In genomic region chr2:234121999-234122398, GRCh38 we compare ENCODE assay signal across 21 cellular contexts.
DNase-seq lines count a peak whose midpoint lies in the region; ATAC-seq, FAIRE-seq and TF ChIP-seq lines count a peak whose summit lies in the region.
"Had no signal": no experiment of that assay in that cellular context is flagged by ENCODE, and none has a peak within 500 bp of the region (broad histone marks: within the 10 kb centered on the region; RNA-seq: fewer than 3 reads in every experiment).

No MANE protein-coding gene starts in this region.

- no peaks in the 10 kb centered on the region for H3K9me2 ChIP-seq in hepatocyte (replicated peaks; ENCODE audit: insufficient read depth)

- H3K4me2 ChIP-seq in HepG2 (ENCODE audit: low read depth, low read length) (no peak overlapping the region), hepatocyte (no peak overlapping the region)
- H3K4me2 ChIP-seq: A549 had no signal

- intact Hi-C loops in HepG2 (cut with micrococcal nuclease; ENCODE audit: unreplicated experiment): no loop called here
- intact Hi-C loops in right lobe of liver (cut with DNase I): no loop called here

- H4K20me1 ChIP-seq in HepG2 (ENCODE audit: insufficient read depth, low read length) (no peaks in the 10 kb centered on the region), hepatocyte (ENCODE audit: insufficient read depth, poor library complexity, severe bottlenecking) (no peaks in the 10 kb centered on the region)
- H4K20me1 ChIP-seq: BLaER1 treated with 17β-estradiol and CSF1 and Interleukin-3, amounts not matched to agents 10 nM and 100 nM had no signal

- CTCF ChIA-PET in HepG2 (lab: Yijun Ruan, JAX; ENCODE audit: low intra/inter-chr PET ratio, low total read pairs): no interaction called here

- H2AFZ ChIP-seq in HepG2 (ENCODE audit: low read length) (no peak overlapping the region), hepatocyte (no peak overlapping the region)

- no peak for TF ChIP-seq POLR2A in HepG2 (IDR thresholded peaks at IDR 0.05; ENCODE audit: insufficient read depth in 1 of 2, low read depth in 2 of 2, low read length in 2 of 2)
- no peak for TF ChIP-seq POLR2A in right lobe of liver (IDR thresholded peaks at IDR 0.05)
- no peak for TF ChIP-seq POLR2A in suprapubic skin (IDR thresholded peaks at IDR 0.05)

- peak; percentile 98 for ATAC-seq in left lobe of liver
- no peak for ATAC-seq in HepG2
- ATAC-seq in right lobe of liver: peak; percentile 93 to 99 (median 94)
- ATAC-seq: A549; CD8-positive, alpha-beta T cell had no signal

- H3K36me3 ChIP-seq in HepG2 (replicated peaks in 1 of 2; ENCODE audit: control insufficient read depth in 1 of 2, insufficient read depth in 2 of 2, low read length in 2 of 2) (no peaks in the 10 kb centered on the region), right lobe of liver (no peaks in the 10 kb centered on the region), hepatocyte (replicated peaks; ENCODE audit: insufficient read depth, low read depth) (no peaks in the 10 kb centered on the region), suprapubic skin (no peaks in the 10 kb centered on the region)

- in situ Hi-C loops in HepG2 (cut with HindIII; ENCODE audit: extremely low pct_ligation_motif_present, low pct_unique_long_range_greater_than_20kb): no loop called here

- TF ChIP-seq RAD21 in HepG2 (CRISPR knock-in tag; IDR thresholded peaks at IDR 0.05): no peak

- WGBS in HepG2 (ENCODE audit: low lambda C conversion rate): 0% methylated on average over 1 of the region's 1 CpG
- WGBS in right lobe of liver (ENCODE audit: insufficient coverage, low coverage, low lambda C conversion rate, missing lambda C conversion rate): 33% methylated on average over 1 of the region's 1 CpG
- WGBS in hepatocyte (ENCODE audit: low lambda C conversion rate, missing lambda C conversion rate): 68% methylated on average over 1 of the region's 1 CpG
- WGBS in suprapubic skin: 95% methylated on average over 1 of the region's 1 CpG

- POLR2A ChIA-PET in HepG2 (lab: Yijun Ruan, JAX): no interaction called here

- BruUV-seq in HepG2 (replicated peaks; lab: Mats Ljungman, UMichigan): no TSS peak

- H3K27me3 ChIP-seq in HepG2 (ENCODE audit: control insufficient read depth in 1 of 2, insufficient read depth in 2 of 2, low read length in 2 of 2) (no peaks in the 10 kb centered on the region), right lobe of liver (no peaks in the 10 kb centered on the region), hepatocyte (no peaks in the 10 kb centered on the region), suprapubic skin (no peaks in the 10 kb centered on the region)
- H3K27me3 ChIP-seq: BLaER1 treated with 17β-estradiol and CSF1 and Interleukin-3, amounts not matched to agents 10 nM and 100 nM had no signal

- H3K4me1 ChIP-seq in HepG2 (ENCODE audit: insufficient read depth, low read length) (no peaks in the 10 kb centered on the region), right lobe of liver (peaks cover 0 to 8% (median 2%) of the 10 kb centered on the region in 4 donors), hepatocyte (ENCODE audit: insufficient read depth) (no peaks in the 10 kb centered on the region), suprapubic skin (no peaks in the 10 kb centered on the region)
- H3K4me1 ChIP-seq: A549, Caco-2 had no signal

- H3K9me3 ChIP-seq in HepG2 (ENCODE audit: low read length) (no peaks in the 10 kb centered on the region), right lobe of liver (no peaks in the 10 kb centered on the region), hepatocyte (ENCODE audit: low read depth) (no peaks in the 10 kb centered on the region), suprapubic skin (no peaks in the 10 kb centered on the region)
- H3K9me3 ChIP-seq: A549, Caco-2 had no signal

- peak; percentile 21 for FAIRE-seq in HepG2 (lab: Jason Lieb, UNC)
- FAIRE-seq: A549, D721Med, G401.6, GM12891, GM19239 had no signal

- no peak overlapping the region for H3K9ac ChIP-seq in HepG2 (ENCODE audit: insufficient read depth, low read depth, low read length)
- H3K9ac ChIP-seq: BLaER1 treated with 17β-estradiol and CSF1 and Interleukin-3, amounts not matched to agents 10 nM and 100 nM had no signal

- H3K27ac ChIP-seq in HepG2 (ENCODE audit: extremely low read length, insufficient read depth, low read length) (no peak overlapping the region), right lobe of liver (no peak overlapping the region), hepatocyte (no peak overlapping the region), suprapubic skin (no peak overlapping the region)
- H3K27ac ChIP-seq: 22Rv1; A549; BLaER1 treated with 17β-estradiol and CSF1 and Interleukin-3, amounts not matched to agents 10 nM and 100 nM; C4-2B had no signal

- no peak for DNase-seq in left lobe of liver (ENCODE audit: low spot score)
- no peak for DNase-seq in HepG2 (ENCODE audit: low spot score)
- DNase-seq in right lobe of liver: no peak
- no peak for DNase-seq in islet precursor cell
- no peak for DNase-seq in hepatocyte (ENCODE audit: low spot score)
- no peak for DNase-seq in suprapubic skin (ENCODE audit: low spot score in 2 of 2)
- DNase-seq: AML-193; Caco-2; Calu3; CD4-positive, alpha-beta T cell; CD8-positive, alpha-beta T cell; DMS79 treated with DMSO at 0.1 percent for 48 hours; GF-D8 had no signal

- TF ChIP-seq EP300 in HepG2 (IDR thresholded peaks at IDR 0.05; ENCODE audit: low read depth in 2 of 2, low read length in 2 of 2) (no peak), HepG2 (CRISPR knock-in tag; IDR thresholded peaks at IDR 0.05; ENCODE audit: borderline replicate concordance) (no peak), suprapubic skin (IDR thresholded peaks at IDR 0.05) (no peak)

- H3K4me3 ChIP-seq in HepG2 (replicated peaks in 1 of 3; ENCODE audit: insufficient read depth in 1 of 3, low read depth in 2 of 3, low read length in 3 of 3) (no peak overlapping the region), right lobe of liver (no peak overlapping the region), hepatocyte (no peak overlapping the region), suprapubic skin (no peak overlapping the region)
- H3K4me3 ChIP-seq: A549; BLaER1 treated with 17β-estradiol and CSF1 and Interleukin-3, amounts not matched to agents 10 nM and 100 nM had no signal

- no peaks in the 10 kb centered on the region for H3K79me2 ChIP-seq in HepG2 (ENCODE audit: insufficient read depth, low read length)
- H3K79me2 ChIP-seq in hepatocyte: no peaks in the 10 kb centered on the region

- no peak for TF ChIP-seq CTCF in HepG2 (CRISPR knock-in tag; IDR thresholded peaks at IDR 0.05)
- no peak for TF ChIP-seq CTCF in right lobe of liver (IDR thresholded peaks at IDR 0.05)
- TF ChIP-seq CTCF in hepatocyte (IDR thresholded peaks at IDR 0.05; ENCODE audit: poor library complexity): no peak
- no peak for TF ChIP-seq CTCF in suprapubic skin (IDR thresholded peaks at IDR 0.05)

TF ChIP-seq in HepG2, 621 proteins besides CTCF, POLR2A, EP300 and RAD21:
- TF ChIP-seq CEBPB (IDR thresholded peaks at IDR 0.05; ENCODE audit: borderline replicate concordance, low read depth, low read length): peak; percentile 60; the same call in 1 of the 2 replicates
- no peak for TF ChIP-seq ZNF75D (CRISPR knock-in tag; IDR thresholded peaks at IDR 0.05; ENCODE audit: borderline replicate concordance)
- TF ChIP-seq ZNF17 (CRISPR knock-in tag; IDR thresholded peaks at IDR 0.05): no peak
- no peak for TF ChIP-seq SMAD1 (CRISPR knock-in tag; IDR thresholded peaks at IDR 0.05; ENCODE audit: borderline replicate concordance, low read depth)
- TF ChIP-seq PRPF4 (IDR thresholded peaks at IDR 0.05; ENCODE audit: low read depth, low read length, poor library complexity, severe bottlenecking): no peak
- TF ChIP-seq ZNF7 (CRISPR knock-in tag; IDR thresholded peaks at IDR 0.05): no peak
